ENCODE assay signal across 8 cellular contexts in the genomic region with DNA sequence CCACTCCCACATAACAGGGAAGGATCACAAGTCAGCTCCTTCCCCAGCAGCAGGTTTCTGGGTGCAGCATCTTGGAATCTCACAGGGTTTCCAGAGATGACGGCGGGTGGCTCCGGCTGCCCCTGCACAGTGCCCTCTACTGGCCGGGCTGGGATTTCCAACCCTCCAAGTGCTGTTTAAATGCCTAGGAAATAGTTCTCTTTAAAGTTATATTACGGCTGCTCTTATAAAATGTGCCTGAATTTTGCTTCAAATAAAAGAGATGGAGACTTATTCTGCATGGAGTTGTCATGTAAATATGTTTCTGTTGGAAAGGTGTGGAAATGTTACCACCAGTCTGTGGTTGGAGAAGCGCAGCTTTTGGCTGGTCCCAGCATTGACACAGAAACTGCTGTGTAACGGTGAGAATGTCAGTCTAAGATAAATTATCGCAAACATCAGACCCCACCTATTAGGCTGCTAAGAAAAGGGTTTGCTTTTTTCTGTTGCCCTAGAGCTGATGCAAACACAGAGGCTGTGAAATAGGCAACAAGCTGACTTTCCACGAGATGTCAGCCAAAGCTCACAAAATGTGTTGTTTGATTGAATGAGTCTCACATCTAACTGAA. TPM values are rescaled to one million over a fixed set of nuclear protein-coding genes. Genes with fewer than 3 reads are reported as not detected.
A peak's percentile ranks its signal among the peaks of the same experiment; 100 is the strongest.
DNase-seq lines count a peak whose midpoint lies in the region; ATAC-seq lines count a peak whose summit lies in the region.

No MANE protein-coding gene starts in this region.

- no peak overlapping the region for H3K23ac ChIP-seq in neuronal stem cell (ENCODE audit: low read depth, low read length, poor library complexity)

- ATAC-seq in HG03520 (IDR thresholded peaks at IDR 0.05; ENCODE audit: unreplicated experiment), result no peak
- no peak for ATAC-seq in GM21360 (IDR thresholded peaks at IDR 0.05; ENCODE audit: unreplicated experiment)

- no peak overlapping the region for H2AK5ac ChIP-seq in neuronal stem cell (ENCODE audit: low read depth, low read length)

- no peak overlapping the region for H4K91ac ChIP-seq in neuronal stem cell (ENCODE audit: low read depth, low read length, poor library complexity)

- no peak overlapping the region for H3K27ac ChIP-seq in neuronal stem cell (replicated peaks; ENCODE audit: low read length)

- H3K4me1 ChIP-seq in neuronal stem cell (ENCODE audit: control insufficient read depth in 2 of 2, insufficient read depth in 1 of 2, low read depth in 1 of 2, low read length in 2 of 2), result peaks cover 3 to 8% of the 10 kb centered on the region in 2 donors

- no peak overlapping the region for H2AFZ ChIP-seq in neuronal stem cell (ENCODE audit: low read length)

- no peaks in the 10 kb centered on the region for H3K79me1 ChIP-seq in neuronal stem cell (ENCODE audit: low read depth, low read length)

- no peak overlapping the region for H3K4me2 ChIP-seq in neuronal stem cell (ENCODE audit: insufficient read depth, low read length, poor library complexity, severe bottlenecking)

- H3K18ac ChIP-seq in neuronal stem cell (ENCODE audit: low read length), result no peak overlapping the region

- no peak overlapping the region for H4K8ac ChIP-seq in neuronal stem cell (ENCODE audit: low read depth, low read length)

- H3K36me3 ChIP-seq in neuronal stem cell (replicated peaks in 1 of 2; ENCODE audit: control insufficient read depth in 2 of 2, insufficient read depth in 2 of 2, low read length in 2 of 2), result peaks cover 0 to 9% of the 10 kb centered on the region in 2 donors

- no peak overlapping the region for H3K4me3 ChIP-seq in neuronal stem cell (ENCODE audit: low read length in 2 of 2)

- H2BK120ac ChIP-seq in neuronal stem cell (ENCODE audit: low read depth, low read length), result no peak overlapping the region

- peak; percentile 43 for DNase-seq in GM03348 (ENCODE audit: low spot score)
- DNase-seq in NCI-H226, result peak; percentile 21
- DNase-seq in activated CD8-positive, alpha-beta memory T cell treated with anti-CD3 and anti-CD28 coated beads for 24 hours, result peak; percentile 77
- peak; percentile 62 for DNase-seq in germinal center (ENCODE audit: low spot score)
- peak; percentile 62 for DNase-seq in stimulated activated CD4-positive, alpha-beta T cell treated with anti-CD3 and anti-CD28 coated beads, Interleukin-4, amount 100 ng/mL, for 1 hour
- no peak for DNase-seq in neuronal stem cell (ENCODE audit: low spot score)

- no peak overlapping the region for H3K4ac ChIP-seq in neuronal stem cell (ENCODE audit: low read length)

- WGBS in neuronal stem cell (ENCODE audit: extremely low coverage in 2 of 2, insufficient read length in 2 of 2, insufficient replicate concordance in 1 of 2), 2 donors, result no CpG with 5 or more reads among the region's 9 CpGs

- no peak overlapping the region for H2BK12ac ChIP-seq in neuronal stem cell (ENCODE audit: low read length)

- H3K9ac ChIP-seq in neuronal stem cell (ENCODE audit: low read depth, low read length, poor library complexity), result no peak overlapping the region

- no peak overlapping the region for H3K14ac ChIP-seq in neuronal stem cell (ENCODE audit: low read length)

- H3K9me3 ChIP-seq in neuronal stem cell (replicated peaks in 1 of 2; ENCODE audit: control insufficient read depth in 2 of 2, insufficient read depth in 1 of 2, low read depth in 1 of 2, low read length in 2 of 2), result peaks cover 0 to 1% of the 10 kb centered on the region in 2 donors

- no peak overlapping the region for H2BK15ac ChIP-seq in neuronal stem cell (ENCODE audit: low read length)

- no peak overlapping the region for H2BK5ac ChIP-seq in neuronal stem cell (ENCODE audit: low read length)

- no peaks in the 10 kb centered on the region for H3K27me3 ChIP-seq in neuronal stem cell (ENCODE audit: control insufficient read depth in 3 of 3, insufficient read depth in 3 of 3, low read depth in 1 of 3, low read length in 3 of 3)

RNA-seq across cellular contexts. Expression of gene HJURP, which starts 3.3 kb away (rescaled TPM):
- polyA plus RNA-seq in neuronal stem cell (2013, experiment 1 of 2), result 60.7 TPM
- polyA plus RNA-seq in neuronal stem cell (2013, experiment 2 of 2), result 61.4 TPM

RNA-seq across cellular contexts. Expression of gene TRPM8, which starts 59.6 kb away (rescaled TPM):
- polyA plus RNA-seq in neuronal stem cell (2013, experiment 1 of 2), result 4.2 TPM
- polyA plus RNA-seq in neuronal stem cell (2013, experiment 2 of 2), result 4.8 TPM
